6 cellular contexts compared by ENCODE assay signal in genomic region chr12:6936642-6937480, GRCh38. TPM values are rescaled to one million over a fixed set of nuclear protein-coding genes. Genes with fewer than 3 reads are reported as not detected.
A peak's percentile ranks its signal among the peaks of the same experiment; 100 is the strongest.
DNase-seq lines count a peak whose midpoint lies in the region; ATAC-seq, FAIRE-seq and TF ChIP-seq lines count a peak whose summit lies in the region.

No MANE protein-coding gene starts in this region.

- no peak for TF ChIP-seq CTCF in sigmoid colon (IDR thresholded peaks at IDR 0.05)

- intact Hi-C loops in sigmoid colon (cut with DNase I) = loop anchor here (1.0 to 5.0 kb wide), 2 partner anchors 9 to 65 kb away; partner anchors contain the start of gene SPSB2

- TF ChIP-seq POLR2A in sigmoid colon (IDR thresholded peaks at IDR 0.05) = no peak

- no peaks in the 10 kb centered on the region for H3K9me3 ChIP-seq in sigmoid colon

- peak overlapping the region; percentile 50 to 61 (median 56) for H3K4me3 ChIP-seq in sigmoid colon

- peaks cover 5 to 66% (median 41%) of the 10 kb centered on the region in 4 donors for H3K36me3 ChIP-seq in sigmoid colon

- H3K4me1 ChIP-seq in sigmoid colon = peaks cover 0 to 72% (median 62%) of the 10 kb centered on the region in 4 donors

- peak; percentile 67 for FAIRE-seq in GM18507 (lab: Jason Lieb, UNC)

- WGBS in sigmoid colon, 2 donors = 13 to 34% methylated on average over 36 of the region's 36 CpGs

- peak overlapping the region; percentile 89 to 99 (median 94) for H3K27ac ChIP-seq in sigmoid colon

- ATAC-seq in GM21786 (IDR thresholded peaks at IDR 0.05; ENCODE audit: unreplicated experiment) = no peak

- no peaks in the 10 kb centered on the region for H3K27me3 ChIP-seq in sigmoid colon

- no peak for TF ChIP-seq EP300 in sigmoid colon (IDR thresholded peaks at IDR 0.05)

- no peak for DNase-seq in GM18507 (ENCODE audit: extremely low spot score, insufficient read length, low read depth)
- peak; percentile 55 for DNase-seq in NCI-H69 (lab: John Stamatoyannopoulos, UW)
- peak; percentile 30 for DNase-seq in effector CD8-positive, alpha-beta T cell (lab: John Stamatoyannopoulos, UW)
- no peak for DNase-seq in sigmoid colon
- no peak for DNase-seq in T1000 (lab: John Stamatoyannopoulos, UW)

RNA-seq across cellular contexts. Expression of gene RNU7-1, which starts 6.8 kb away (rescaled TPM):
- total RNA-seq in sigmoid colon = not detected
- polyA plus RNA-seq in sigmoid colon = not detected

RNA-seq across cellular contexts. Expression of gene C12orf57, which starts 7.0 kb away (rescaled TPM):
- total RNA-seq in sigmoid colon = 100 to 1,000 TPM; 465 to 697 (median 652) TPM
- polyA plus RNA-seq in sigmoid colon = 100 to 1,000 TPM; 305 to 810 (median 418) TPM

RNA-seq across cellular contexts. Expression of gene ATN1, which starts 9.1 kb away (rescaled TPM):
- 100 to 1,000 TPM in 1 of 4 donors, 10 to 100 TPM in 3; 46.4 to 138 (median 60.3) TPM for total RNA-seq in sigmoid colon
- polyA plus RNA-seq in sigmoid colon = 10 to 100 TPM; 30.1 to 78.8 (median 33.0) TPM

RNA-seq across cellular contexts. Expression of gene PTPN6, which starts 14.3 kb away (rescaled TPM):
- total RNA-seq in sigmoid colon = 10 to 100 TPM in 3 of 4 donors, 1 to 10 TPM in 1; 5.3 to 13.6 (median 11.8) TPM
- polyA plus RNA-seq in sigmoid colon = 10 to 100 TPM; 42.1 to 92.4 (median 67.3) TPM

RNA-seq across cellular contexts. Expression of gene ENO2, which starts 22.5 kb away (rescaled TPM):
- 10 to 100 TPM; 26.3 to 37.5 (median 35.0) TPM for total RNA-seq in sigmoid colon
- polyA plus RNA-seq in sigmoid colon = 10 to 100 TPM in 1 of 3 donors, 1 to 10 TPM in 2; 1.8 to 15.6 (median 3.0) TPM

Comparison
In these comparisons a context has a peak if more than half of its experiments do, and no peak if none do; other contexts are left out.
1. DNase-seq: peak in NCI-H69 (single experiment) and effector CD8-positive, alpha-beta T cell (single experiment); none in GM18507 (single experiment), sigmoid colon (single experiment) and T1000 (single experiment).